9 cellular contexts compared by ENCODE assay signal in the genomic region with DNA sequence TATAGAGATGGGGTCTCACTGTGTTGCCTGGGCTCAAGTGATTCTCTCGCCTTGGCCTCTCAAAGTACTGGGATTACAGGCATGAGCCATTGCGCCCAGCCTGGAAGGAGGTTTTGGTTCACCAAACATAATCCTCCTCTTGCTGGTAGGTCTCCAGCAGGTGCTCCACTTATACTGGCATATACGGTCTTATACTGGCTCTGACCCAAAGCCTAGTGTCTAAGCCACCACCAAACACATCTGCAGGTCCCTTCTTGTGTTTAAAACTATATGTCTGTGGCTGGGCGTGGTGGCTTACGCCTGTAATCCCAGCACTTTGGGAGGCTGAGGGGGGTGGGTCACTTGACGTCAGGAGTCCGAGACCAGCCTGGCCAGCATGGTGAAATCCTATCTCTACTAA. TPM values are rescaled to one million over a fixed set of nuclear protein-coding genes. Genes with fewer than 3 reads are reported as not detected.
DNase-seq lines count a peak whose midpoint lies in the region; ATAC-seq and TF ChIP-seq lines count a peak whose summit lies in the region.
"Had no signal": no experiment of that assay in that cellular context is flagged by ENCODE, and none has a peak within 500 bp of the region (broad histone marks: within the 10 kb centered on the region; RNA-seq: fewer than 3 reads in every experiment).

No MANE protein-coding gene starts in this region.

- H3K4ac ChIP-seq in neuronal stem cell (ENCODE audit: low read length) = no peak overlapping the region
- no peak overlapping the region for H3K4ac ChIP-seq in trophoblast cell (ENCODE audit: low read depth, low read length)

- H3K9me2 ChIP-seq in HCT116 (ENCODE audit: insufficient read depth) (no peaks in the 10 kb centered on the region), OCI-LY7 (ENCODE audit: insufficient read depth, low read length) (no peaks in the 10 kb centered on the region)

- no peak for TF ChIP-seq RAD21 in HCT116 (IDR thresholded peaks at IDR 0.05; ENCODE audit: low read depth)

- no peak overlapping the region for H3K23ac ChIP-seq in neuronal stem cell (ENCODE audit: low read depth, low read length, poor library complexity)
- no peak overlapping the region for H3K23ac ChIP-seq in trophoblast cell (ENCODE audit: low read length)

- H3K27ac ChIP-seq in HCT116 (ENCODE audit: low read depth, low read length) = no peak overlapping the region
- H3K27ac ChIP-seq in OCI-LY7 (ENCODE audit: low read depth, low read length, poor library complexity, severe bottlenecking) = no peak overlapping the region
- no peak overlapping the region for H3K27ac ChIP-seq in neuronal stem cell (replicated peaks; ENCODE audit: low read length)
- H3K27ac ChIP-seq in trophoblast cell (ENCODE audit: low read depth, low read length) = no peak overlapping the region
- H3K27ac ChIP-seq: C4-2B, HL-60 had no signal

- H3K18ac ChIP-seq in neuronal stem cell (ENCODE audit: low read length) (no peak overlapping the region), trophoblast cell (ENCODE audit: low read length) (no peak overlapping the region)

- intact Hi-C loops in HCT116 (cut with micrococcal nuclease) = loop anchor here (1.0 to 5.0 kb wide), 3 partner anchors 85 to 275 kb away; no protein-coding TSS in a partner anchor
- intact Hi-C loops in OCI-LY7 (cut with micrococcal nuclease; ENCODE audit: unreplicated experiment) = loop anchor here (1.0 to 10.0 kb wide), 4 partner anchors 85 to 275 kb away; no protein-coding TSS in a partner anchor

- no peak overlapping the region for H4K12ac ChIP-seq in trophoblast cell (ENCODE audit: low read depth, low read length)

- RAD21 ChIA-PET in HCT116 (lab: Charles Lee; ENCODE audit: low non-redundant PET in 1 of 2, low total read pairs in 2 of 2, uncharacterized antibody in 2 of 2, unreplicated experiment in 2 of 2) = interaction anchor here (0.9 to 1.6 kb wide), 1 partner anchor 275 kb away, joined by 3 to 7 read pairs; no protein-coding TSS in a partner anchor

- CTCF ChIA-PET in HCT116 (lab: Charles Lee) = interaction anchor here (0.6 to 3.7 kb wide), 14 partner anchors 11 to 683 kb away, joined by 3 to 47 read pairs (median 4); partner anchors contain the start of genes AP4M1, GPC2, LAMTOR4 and MCM7
- CTCF ChIA-PET in OCI-LY7 (lab: Charles Lee; ENCODE audit: unreplicated experiment) = no interaction called here

- no peaks in the 10 kb centered on the region for H3K9me3 ChIP-seq in HCT116 (ENCODE audit: control insufficient read depth in 1 of 2, insufficient read depth in 1 of 2, low read depth in 1 of 2, low read length in 2 of 2)
- H3K9me3 ChIP-seq in OCI-LY7 (ENCODE audit: low read length) = no peaks in the 10 kb centered on the region
- H3K9me3 ChIP-seq in neuronal stem cell (replicated peaks in 1 of 2; ENCODE audit: control insufficient read depth in 2 of 2, insufficient read depth in 1 of 2, low read depth in 1 of 2, low read length in 2 of 2) = no peaks in the 10 kb centered on the region
- H3K9me3 ChIP-seq in trophoblast cell (ENCODE audit: insufficient read depth, low read depth, low read length) = no peaks in the 10 kb centered on the region

- H3K36me3 ChIP-seq in HCT116 (ENCODE audit: control insufficient read depth in 1 of 2, insufficient read depth in 2 of 2, low read length in 2 of 2) (no peaks in the 10 kb centered on the region), OCI-LY7 (ENCODE audit: insufficient read depth, low read length) (no peaks in the 10 kb centered on the region), neuronal stem cell (replicated peaks in 1 of 2; ENCODE audit: control insufficient read depth in 2 of 2, insufficient read depth in 2 of 2, low read length in 2 of 2) (no peaks in the 10 kb centered on the region), trophoblast cell (ENCODE audit: control insufficient read depth in 1 of 2, insufficient read depth in 2 of 2, low read length in 2 of 2) (no peaks in the 10 kb centered on the region)

- H2BK15ac ChIP-seq in neuronal stem cell (ENCODE audit: low read length) = no peak overlapping the region

- no peaks in the 10 kb centered on the region for H3K79me2 ChIP-seq in HCT116 (ENCODE audit: insufficient read depth, low read length)
- no peaks in the 10 kb centered on the region for H3K79me2 ChIP-seq in OCI-LY7 (ENCODE audit: insufficient read depth, low read depth, low read length)
- peaks cover 7% of the 10 kb centered on the region for H3K79me2 ChIP-seq in trophoblast cell (ENCODE audit: control insufficient read depth, insufficient read depth, low read length, poor library complexity)

- DNase-seq in DMS53 (lab: John Stamatoyannopoulos, UW) (peak; percentile 69), HCT116 (ENCODE audit: low read depth, low spot score) (no peak), OCI-LY7 (ENCODE audit: low spot score) (no peak), neuronal stem cell (ENCODE audit: low spot score) (no peak), hepatic stellate cell (ENCODE audit: low spot score) (no peak), trophoblast cell (no peak)

- H3K79me1 ChIP-seq in neuronal stem cell (ENCODE audit: low read depth, low read length) = no peaks in the 10 kb centered on the region
- H3K79me1 ChIP-seq in trophoblast cell (ENCODE audit: low read length) = peaks cover 9% of the 10 kb centered on the region

- no peak overlapping the region for H3K4me3 ChIP-seq in HCT116 (replicated peaks in 1 of 2; ENCODE audit: low read depth in 1 of 2, low read length in 2 of 2)
- no peak overlapping the region for H3K4me3 ChIP-seq in OCI-LY7 (ENCODE audit: low read depth, low read length, poor library complexity, severe bottlenecking)
- H3K4me3 ChIP-seq in neuronal stem cell (ENCODE audit: low read length in 2 of 2) = no peak overlapping the region
- H3K4me3 ChIP-seq in trophoblast cell (ENCODE audit: low read depth, low read length) = no peak overlapping the region

- no TSS peak for BruUV-seq in HCT116 (replicated peaks; lab: Mats Ljungman, UMichigan)
- no TSS peak for BruUV-seq in OCI-LY7 (replicated peaks; lab: Mats Ljungman, UMichigan)

- H3K9ac ChIP-seq in HCT116 (ENCODE audit: low read length) = no peak overlapping the region
- H3K9ac ChIP-seq in neuronal stem cell (ENCODE audit: low read depth, low read length, poor library complexity) = no peak overlapping the region
- H3K9ac ChIP-seq in trophoblast cell (ENCODE audit: low read length) = no peak overlapping the region

- POLR2A ChIA-PET in HCT116 (lab: Charles Lee) (no interaction called here), OCI-LY7 (lab: Charles Lee) (interaction anchor here (0.5 to 1.1 kb wide), 4 partner anchors 31 to 271 kb away, joined by 3 to 9 read pairs (median 4); no protein-coding TSS in a partner anchor)

- no peak overlapping the region for H4K8ac ChIP-seq in neuronal stem cell (ENCODE audit: low read depth, low read length)
- no peak overlapping the region for H4K8ac ChIP-seq in trophoblast cell (ENCODE audit: low read depth, low read length)

- TF ChIP-seq POLR2A in HCT116 (IDR thresholded peaks at IDR 0.05; ENCODE audit: borderline replicate concordance, extremely low read depth, insufficient read depth, insufficient read length) = no peak

- no peak overlapping the region for H2BK12ac ChIP-seq in neuronal stem cell (ENCODE audit: low read length)
- no peak overlapping the region for H2BK12ac ChIP-seq in trophoblast cell (ENCODE audit: low read length)

- no peak for ATAC-seq in HCT116
- ATAC-seq in GM21717 (IDR thresholded peaks at IDR 0.05; ENCODE audit: unreplicated experiment) = no peak

- H4K20me1 ChIP-seq in HCT116 (ENCODE audit: insufficient read depth) (no peaks in the 10 kb centered on the region), OCI-LY7 (ENCODE audit: insufficient read depth, low read length) (no peaks in the 10 kb centered on the region)

- H2AFZ ChIP-seq in HCT116 (ENCODE audit: low read depth, low read length, poor library complexity, severe bottlenecking) = no peak overlapping the region
- H2AFZ ChIP-seq in OCI-LY7 (ENCODE audit: low read length) = no peak overlapping the region
- H2AFZ ChIP-seq in neuronal stem cell (ENCODE audit: low read length) = peak overlapping the region; percentile 21
- H2AFZ ChIP-seq in trophoblast cell (ENCODE audit: insufficient read depth, low read length, poor library complexity) = no peak overlapping the region

- H2BK120ac ChIP-seq in neuronal stem cell (ENCODE audit: low read depth, low read length) (no peak overlapping the region), trophoblast cell (ENCODE audit: insufficient read depth, low read length, poor library complexity) (no peak overlapping the region)

- H3K4me2 ChIP-seq in HCT116 (ENCODE audit: low read length) (peak overlapping the region; percentile 6; the same call in 1 of the 2 replicates), OCI-LY7 (ENCODE audit: low read length) (peak overlapping the region; percentile 27; the same call in 1 of the 2 replicates), neuronal stem cell (ENCODE audit: insufficient read depth, low read length, poor library complexity, severe bottlenecking) (no peak overlapping the region), trophoblast cell (ENCODE audit: low read length) (no peak overlapping the region)

- WGBS in neuronal stem cell (ENCODE audit: extremely low coverage in 2 of 2, insufficient read length in 2 of 2, insufficient replicate concordance in 1 of 2), 2 donors = no CpG with 5 or more reads among the region's 7 CpGs
- no CpG with 5 or more reads among the region's 7 CpGs for WGBS in trophoblast cell (ENCODE audit: extremely low coverage, insufficient coverage, insufficient read length)

- H2BK5ac ChIP-seq in neuronal stem cell (ENCODE audit: low read length) (no peak overlapping the region), trophoblast cell (ENCODE audit: low read depth, low read length, poor library complexity) (no peak overlapping the region)

- H3K4me1 ChIP-seq in HCT116 (ENCODE audit: control insufficient read depth in 1 of 2, insufficient read depth in 2 of 2, low read length in 2 of 2) (peaks cover 29 to 39% of the 10 kb centered on the region in 2 experiments), OCI-LY7 (ENCODE audit: insufficient read depth, low read length, poor library complexity, severe bottlenecking) (peaks cover 34% of the 10 kb centered on the region), neuronal stem cell (ENCODE audit: control insufficient read depth in 2 of 2, insufficient read depth in 1 of 2, low read depth in 1 of 2, low read length in 2 of 2) (peaks cover 3 to 5% of the 10 kb centered on the region in 2 donors), trophoblast cell (ENCODE audit: control insufficient read depth in 1 of 2, insufficient read depth in 2 of 2, low read length in 2 of 2) (peaks cover 3 to 6% of the 10 kb centered on the region in 2 experiments)

- H4K91ac ChIP-seq in neuronal stem cell (ENCODE audit: low read depth, low read length, poor library complexity) = no peak overlapping the region
- no peak overlapping the region for H4K91ac ChIP-seq in trophoblast cell (ENCODE audit: low read depth, low read length)

- H3K14ac ChIP-seq in neuronal stem cell (ENCODE audit: low read length) (no peak overlapping the region), trophoblast cell (ENCODE audit: low read length) (no peak overlapping the region)

- H3K27me3 ChIP-seq in HCT116 (ENCODE audit: insufficient read depth, low read length) (no peaks in the 10 kb centered on the region), neuronal stem cell (ENCODE audit: control insufficient read depth in 3 of 3, insufficient read depth in 3 of 3, low read depth in 1 of 3, low read length in 3 of 3) (peaks cover 0 to 15% (median 0%) of the 10 kb centered on the region in 3 experiments), trophoblast cell (ENCODE audit: insufficient read depth, low read length) (no peaks in the 10 kb centered on the region)

- H2AK5ac ChIP-seq in neuronal stem cell (ENCODE audit: low read depth, low read length) (no peak overlapping the region), trophoblast cell (ENCODE audit: low read length) (no peak overlapping the region)

- TF ChIP-seq CTCF in HCT116 (IDR thresholded peaks at IDR 0.05 in 2 of 3, conservative IDR thresholded peaks at IDR 0.05 in 1 of 3; ENCODE audit: borderline replicate concordance in 1 of 3, insufficient read depth in 1 of 3, low read depth in 2 of 3, low read length in 2 of 3) (no peak), OCI-LY7 (conservative IDR thresholded peaks at IDR 0.05; ENCODE audit: low read length) (no peak)

RNA-seq across cellular contexts. Expression of gene MBLAC1, which starts 5.4 kb away (rescaled TPM):
- total RNA-seq in HCT116 (2021; ENCODE audit: unreplicated experiment) (2.0 TPM), OCI-LY7 (2022) (3.7 and 4.5 TPM in 2 replicates)
- 0.76 and 0.87 TPM in 2 replicates for polyA plus RNA-seq in HCT116 (2012)
- total RNA-seq in OCI-LY7 (2014; rRNA removed; shearing (Covaris generic)) = 4.4 and 4.8 TPM in 2 replicates
- 0.75 TPM for polyA plus RNA-seq in neuronal stem cell (2013, experiment 1 of 2)
- 0.86 TPM for polyA plus RNA-seq in neuronal stem cell (2013, experiment 2 of 2)
- 1.2 and 1.3 TPM in 2 replicates for polyA plus RNA-seq in trophoblast cell (2013)

RNA-seq across cellular contexts. Expression of gene CNPY4, which starts 12.7 kb away (rescaled TPM):
- total RNA-seq in HCT116 (2021; ENCODE audit: unreplicated experiment) (2.6 TPM), OCI-LY7 (2022) (25.8 and 26.7 TPM in 2 replicates)
- polyA plus RNA-seq in HCT116 (2012) = 0.82 and 1.0 TPM in 2 replicates
- total RNA-seq in OCI-LY7 (2014; rRNA removed; shearing (Covaris generic)) = 20.9 and 24.5 TPM in 2 replicates
- polyA plus RNA-seq in neuronal stem cell (2013, experiment 1 of 2) = 21.1 TPM
- 20.5 TPM for polyA plus RNA-seq in neuronal stem cell (2013, experiment 2 of 2)
- 13.1 and 13.5 TPM in 2 replicates for polyA plus RNA-seq in trophoblast cell (2013)

RNA-seq across cellular contexts. Expression of gene TAF6, which starts 13.0 kb away (rescaled TPM):
- total RNA-seq in HCT116 (2021; ENCODE audit: unreplicated experiment) (67.4 TPM), OCI-LY7 (2022) (71.0 and 76.5 TPM in 2 replicates)
- 54.4 and 55.3 TPM in 2 replicates for polyA plus RNA-seq in HCT116 (2012)
- 28.0 and 35.4 TPM in 2 replicates for total RNA-seq in OCI-LY7 (2014; rRNA removed; shearing (Covaris generic))
- 77.7 TPM for polyA plus RNA-seq in neuronal stem cell (2013, experiment 1 of 2)
- polyA plus RNA-seq in neuronal stem cell (2013, experiment 2 of 2) = 76.6 TPM
- polyA plus RNA-seq in trophoblast cell (2013) = 46.3 and 49.0 TPM in 2 replicates

RNA-seq across cellular contexts. Expression of gene LAMTOR4, which starts 16.6 kb away (rescaled TPM):
- total RNA-seq in HCT116 (2021; ENCODE audit: unreplicated experiment) (152 TPM), OCI-LY7 (2022) (207 and 237 TPM in 2 replicates)
- 205 and 220 TPM in 2 replicates for polyA plus RNA-seq in HCT116 (2012)
- total RNA-seq in OCI-LY7 (2014; rRNA removed; shearing (Covaris generic)) = 243 and 263 TPM in 2 replicates
- polyA plus RNA-seq in neuronal stem cell (2013, experiment 1 of 2) = 116 TPM
- 113 TPM for polyA plus RNA-seq in neuronal stem cell (2013, experiment 2 of 2)
- polyA plus RNA-seq in trophoblast cell (2013) = 58.9 and 65.5 TPM in 2 replicates

RNA-seq across cellular contexts. Expression of gene TRAPPC14, which starts 26.4 kb away (rescaled TPM):
- 23.2 TPM for total RNA-seq in HCT116 (2021; ENCODE audit: unreplicated experiment)
- polyA plus RNA-seq in HCT116 (2012) = 13.3 and 18.9 TPM in 2 replicates
- 30.6 and 38.8 TPM in 2 replicates for total RNA-seq in OCI-LY7 (2014; rRNA removed; shearing (Covaris generic))
- total RNA-seq in OCI-LY7 (2022) = 41.6 and 49.9 TPM in 2 replicates
- polyA plus RNA-seq in neuronal stem cell (2013, experiment 1 of 2) = 9.5 TPM
- 8.9 TPM for polyA plus RNA-seq in neuronal stem cell (2013, experiment 2 of 2)
- polyA plus RNA-seq in trophoblast cell (2013) = 9.4 and 10.2 TPM in 2 replicates

Comparison
In these comparisons a context has a peak if more than half of its experiments do, and no peak if none do; other contexts are left out.
1. H3K4me2 ChIP-seq: peak in HCT116 (single experiment) and OCI-LY7 (single experiment); none in neuronal stem cell (single experiment) and trophoblast cell (single experiment).